In the genomic region with DNA sequence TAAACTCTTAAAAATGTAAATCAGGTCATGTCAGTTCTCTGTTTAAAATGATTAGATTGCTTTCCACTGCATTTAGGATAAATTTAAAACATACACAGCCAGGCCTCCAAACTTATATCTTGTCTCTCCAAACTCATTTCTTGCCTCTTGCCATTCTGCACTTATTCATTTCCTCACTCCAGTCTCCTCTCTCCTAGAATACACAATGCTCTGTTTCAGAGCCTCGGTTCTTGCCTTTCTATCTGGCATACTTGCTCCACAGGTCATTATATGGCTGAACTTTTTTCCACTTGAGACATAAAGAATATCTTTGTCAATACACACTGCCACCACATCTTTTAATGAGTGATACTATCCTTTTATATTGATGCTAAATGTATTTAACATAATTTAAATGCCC, we compare ENCODE assay signal across 1 cellular context.
TF ChIP-seq lines count a peak whose summit lies in the region.

No MANE protein-coding gene starts in this region.

TF ChIP-seq in WTC11, 78 proteins besides CTCF, POLR2A, EP300 and RAD21 (continued from another document):
- TF ChIP-seq CREM (CRISPR knock-in tag; IDR thresholded peaks at IDR 0.05) = no peak
- TF ChIP-seq, protein P1, sequence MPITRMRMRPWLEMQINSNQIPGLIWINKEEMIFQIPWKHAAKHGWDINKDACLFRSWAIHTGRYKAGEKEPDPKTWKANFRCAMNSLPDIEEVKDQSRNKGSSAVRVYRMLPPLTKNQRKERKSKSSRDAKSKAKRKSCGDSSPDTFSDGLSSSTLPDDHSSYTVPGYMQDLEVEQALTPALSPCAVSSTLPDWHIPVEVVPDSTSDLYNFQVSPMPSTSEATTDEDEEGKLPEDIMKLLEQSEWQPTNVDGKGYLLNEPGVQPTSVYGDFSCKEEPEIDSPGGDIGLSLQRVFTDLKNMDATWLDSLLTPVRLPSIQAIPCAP (CRISPR knock-in tag; IDR thresholded peaks at IDR 0.05) = no peak
